ENCODE assay signal across 8 cellular contexts in genomic region chr11:67615455-67616430, GRCh38. TPM values are rescaled to one million over a fixed set of nuclear protein-coding genes. Genes with fewer than 3 reads are reported as not detected.
DNase-seq lines count a peak whose midpoint lies in the region; ATAC-seq and TF ChIP-seq lines count a peak whose summit lies in the region.

No MANE protein-coding gene starts in this region.

- H3K4me3 ChIP-seq in body of pancreas (no peak overlapping the region), lower lobe of right lung (no peak overlapping the region)

- H3K27me3 Mint-ChIP-seq in CD14-positive monocyte (ENCODE audit: low read depth in 3 of 3) = peaks cover 22 to 26% (median 25%) of the 10 kb centered on the region in 3 donors

- TF ChIP-seq CTCF in CD14-positive monocyte (IDR thresholded peaks at IDR 0.05) (peak; percentile 71), body of pancreas (IDR thresholded peaks at IDR 0.05) (peak; percentile 35 to 62 (median 59)), lower lobe of right lung (IDR thresholded peaks at IDR 0.05) (peak; percentile 49)

- intact Hi-C loops in CD14-positive monocyte (cut with micrococcal nuclease) (no loop called here), body of pancreas (cut with DNase I) (no loop called here), lower lobe of right lung (cut with DNase I) (no loop called here)

- H3K27ac ChIP-seq in body of pancreas = no peak overlapping the region
- H3K27ac ChIP-seq in lower lobe of right lung = no peak overlapping the region

- TF ChIP-seq POLR2A in body of pancreas (IDR thresholded peaks at IDR 0.05) = no peak

- H3K4me1 Mint-ChIP-seq in CD14-positive monocyte = peaks cover 18% of the 10 kb centered on the region

- H3K4me1 ChIP-seq in body of pancreas (peaks cover 16% of the 10 kb centered on the region), lower lobe of right lung (peaks cover 14% of the 10 kb centered on the region)

- H3K27me3 ChIP-seq in body of pancreas (no peaks in the 10 kb centered on the region), lower lobe of right lung (ENCODE audit: low read depth) (peaks cover 6% of the 10 kb centered on the region)

- H3K4me3 Mint-ChIP-seq in CD14-positive monocyte = peak overlapping the region; percentile 20 to 48

- peaks cover 18 to 19% of the 10 kb centered on the region in 2 donors for H3K36me3 Mint-ChIP-seq in CD14-positive monocyte

- 32 to 39% methylated on average over 16 to 35 of the region's 37 CpGs for WGBS in body of pancreas, 2 donors

- no peak for DNase-seq in CD14-positive monocyte (ENCODE audit: low spot score)
- peak; percentile 70 for DNase-seq in HEK293T (ENCODE audit: extremely low spot score)
- DNase-seq in SKM-1 (lab: John Stamatoyannopoulos, UW; ENCODE audit: unreplicated experiment) = peak; percentile 58
- peak; percentile 62 to 74 (median 68) for DNase-seq in body of pancreas
- DNase-seq in lower lobe of right lung = peak; percentile 65
- no peak for DNase-seq in dedifferentiated amniotic fluid mesenchymal stem cell (ENCODE audit: extremely low spot score)
- DNase-seq in NCI-H1092 (lab: John Stamatoyannopoulos, UW) = no peak

- POLR2A ChIA-PET in HEK293T (lab: Yijun Ruan, JAX) = no interaction called here

- CTCF ChIA-PET in HEK293T (lab: Yijun Ruan, JAX) = interaction anchor here (1.3 to 1.8 kb wide), 4 partner anchors 11 to 64 kb away, joined by 3 to 10 read pairs (median 4); partner anchors contain the start of gene NUDT8

- peaks cover 0 to 7% (median 0%) of the 10 kb centered on the region in 7 donors for H3K9me3 Mint-ChIP-seq in CD14-positive monocyte

- peak overlapping the region in 1 of 7 donors; percentile 74 for H3K27ac Mint-ChIP-seq in CD14-positive monocyte

- H3K36me3 ChIP-seq in body of pancreas (replicated peaks in 1 of 2; ENCODE audit: insufficient read depth in 1 of 2, low read depth in 2 of 2) (peaks cover 0 to 8% of the 10 kb centered on the region in 2 donors), lower lobe of right lung (peaks cover 24% of the 10 kb centered on the region)

- ATAC-seq in body of pancreas = peak; percentile 72
- ATAC-seq in lower lobe of right lung = peak; percentile 62 to 69
- no peak for ATAC-seq in GM21515 (IDR thresholded peaks at IDR 0.05; ENCODE audit: unreplicated experiment)

- no peaks in the 10 kb centered on the region for H3K9me3 ChIP-seq in body of pancreas
- H3K9me3 ChIP-seq in lower lobe of right lung = no peaks in the 10 kb centered on the region

TF ChIP-seq in HEK293T, 16 proteins besides CTCF, POLR2A, EP300 and RAD21:
- TF ChIP-seq CTBP1 (IDR thresholded peaks at IDR 0.05; ENCODE audit: borderline replicate concordance) = no peak
- TF ChIP-seq SUZ12 (IDR thresholded peaks at IDR 0.05) = no peak

RNA-seq across cellular contexts. Expression of gene NDUFV1, which starts 9.0 kb away (rescaled TPM):
- polyA plus RNA-seq in CD14-positive monocyte = 10 to 100 TPM; 71.6 to 72.1 TPM
- 100 to 1,000 TPM; 209 to 264 TPM for total RNA-seq in body of pancreas
- 143 TPM for total RNA-seq in lower lobe of right lung

RNA-seq across cellular contexts. Expression of gene NUDT8, which starts 14.0 kb away (rescaled TPM):
- polyA plus RNA-seq in CD14-positive monocyte = 1 to 10 TPM; 1.3 to 1.4 TPM
- 10 to 100 TPM; 11.5 to 21.8 TPM for total RNA-seq in body of pancreas
- 8.8 TPM for total RNA-seq in lower lobe of right lung

RNA-seq across cellular contexts. Expression of gene TBX10, which starts 23.8 kb away (rescaled TPM):
- not detected for polyA plus RNA-seq in CD14-positive monocyte
- total RNA-seq in body of pancreas (not detected), lower lobe of right lung (not detected)

RNA-seq across cellular contexts. Expression of gene GSTP1, which starts 32.1 kb away (rescaled TPM):
- 1,000 to 10,000 TPM; 1,250 to 1,483 TPM for polyA plus RNA-seq in CD14-positive monocyte
- total RNA-seq in body of pancreas = 100 to 1,000 TPM; 359 to 454 TPM
- 677 TPM for total RNA-seq in lower lobe of right lung

RNA-seq across cellular contexts. Expression of gene ACY3, which starts 34.8 kb away (rescaled TPM):
- under 1 TPM; 0.16 to 0.21 TPM for polyA plus RNA-seq in CD14-positive monocyte
- total RNA-seq in body of pancreas = 10 to 100 TPM in 1 of 2 donors, 1 to 10 TPM in 1; 7.0 to 16.2 TPM
- total RNA-seq in lower lobe of right lung = not detected

Comparison
In these comparisons a context has a peak if more than half of its experiments do, and no peak if none do; other contexts are left out.
1. DNase-seq: peak in HEK293T (single experiment), SKM-1 (single experiment), body of pancreas (4 of 4) and lower lobe of right lung (single experiment); none in CD14-positive monocyte (single experiment), dedifferentiated amniotic fluid mesenchymal stem cell (single experiment) and NCI-H1092 (single experiment).
2. Peak in every context shown above with its lines, with median percentiles within 50 percentile points of each other: CTCF ChIP-seq.